ENCODE assay signal across 1 cellular context in the genomic region with DNA sequence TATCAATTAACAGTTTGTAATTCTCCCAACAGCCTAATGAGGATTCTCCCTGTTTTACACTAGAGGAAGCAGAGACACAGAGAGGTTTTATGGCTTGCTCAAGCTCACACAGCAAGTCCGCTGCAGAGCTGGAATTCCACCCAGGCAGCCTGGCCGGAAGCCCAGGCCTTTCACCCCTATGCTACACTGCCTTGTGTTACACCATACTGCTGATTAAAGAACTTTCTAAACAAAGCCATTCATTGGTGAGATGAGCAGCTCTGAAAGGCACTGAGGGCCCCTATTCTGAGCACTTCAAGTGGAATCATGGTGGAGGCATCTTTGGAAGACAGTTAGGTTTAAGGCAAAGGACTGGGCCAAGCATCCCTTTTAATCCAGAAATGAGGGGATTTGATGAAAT.
A peak's percentile ranks its signal among the peaks of the same experiment; 100 is the strongest.
TF ChIP-seq lines count a peak whose summit lies in the region.

No MANE protein-coding gene starts in this region.

TF ChIP-seq in HepG2, 621 proteins besides CTCF, POLR2A, EP300 and RAD21:
- TF ChIP-seq HOXA3 (CRISPR knock-in tag; IDR thresholded peaks at IDR 0.05) (no peak), NFRKB (IDR thresholded peaks at IDR 0.05) (no peak), PCBP1 (IDR thresholded peaks at IDR 0.05; ENCODE audit: borderline replicate concordance, low read depth, low read length) (no peak), MEIS1 (CRISPR knock-in tag; IDR thresholded peaks at IDR 0.05; ENCODE audit: borderline replicate concordance) (no peak), CEBPB (IDR thresholded peaks at IDR 0.05; ENCODE audit: borderline replicate concordance, low read depth, low read length) (peak; percentile 23; the same call in 1 of the 2 replicates), ZNF768 (CRISPR knock-in tag; IDR thresholded peaks at IDR 0.05) (peak; percentile 94)
- TF ChIP-seq, protein P1, sequence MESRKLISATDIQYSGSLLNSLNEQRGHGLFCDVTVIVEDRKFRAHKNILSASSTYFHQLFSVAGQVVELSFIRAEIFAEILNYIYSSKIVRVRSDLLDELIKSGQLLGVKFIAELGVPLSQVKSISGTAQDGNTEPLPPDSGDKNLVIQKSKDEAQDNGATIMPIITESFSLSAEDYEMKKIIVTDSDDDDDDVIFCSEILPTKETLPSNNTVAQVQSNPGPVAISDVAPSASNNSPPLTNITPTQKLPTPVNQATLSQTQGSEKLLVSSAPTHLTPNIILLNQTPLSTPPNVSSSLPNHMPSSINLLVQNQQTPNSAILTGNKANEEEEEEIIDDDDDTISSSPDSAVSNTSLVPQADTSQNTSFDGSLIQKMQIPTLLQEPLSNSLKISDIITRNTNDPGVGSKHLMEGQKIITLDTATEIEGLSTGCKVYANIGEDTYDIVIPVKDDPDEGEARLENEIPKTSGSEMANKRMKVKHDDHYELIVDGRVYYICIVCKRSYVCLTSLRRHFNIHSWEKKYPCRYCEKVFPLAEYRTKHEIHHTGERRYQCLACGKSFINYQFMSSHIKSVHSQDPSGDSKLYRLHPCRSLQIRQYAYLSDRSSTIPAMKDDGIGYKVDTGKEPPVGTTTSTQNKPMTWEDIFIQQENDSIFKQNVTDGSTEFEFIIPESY (CRISPR knock-in tag; IDR thresholded peaks at IDR 0.05): peak; percentile 64; the same call in 1 of the 2 replicates
